In the genomic region with DNA sequence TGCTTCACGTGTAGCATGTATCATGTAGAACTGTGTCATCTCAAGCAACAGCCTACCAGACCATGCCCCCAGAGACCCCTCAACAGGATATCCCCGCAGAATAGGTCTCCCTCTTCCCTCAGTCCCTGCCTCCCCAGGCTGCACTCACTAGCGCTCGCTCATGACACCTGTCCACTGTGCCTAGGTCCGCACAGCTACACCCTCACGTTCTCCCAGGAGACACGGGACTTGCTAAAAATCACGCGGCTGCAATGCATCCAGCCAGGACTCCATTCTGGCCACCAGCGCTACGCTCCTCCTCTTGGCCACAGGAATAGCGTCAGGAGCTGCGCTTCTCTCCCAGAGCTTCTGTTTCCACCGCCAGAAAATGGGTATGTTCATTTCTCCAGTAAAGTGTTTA, we compare ENCODE assay signal across 11 cellular contexts. TPM values are rescaled to one million over a fixed set of nuclear protein-coding genes. Genes with fewer than 3 reads are reported as not detected.
DNase-seq lines count a peak whose midpoint lies in the region; ATAC-seq and TF ChIP-seq lines count a peak whose summit lies in the region.
"Had no signal": no experiment of that assay in that cellular context is flagged by ENCODE, and none has a peak within 500 bp of the region (broad histone marks: within the 10 kb centered on the region; RNA-seq: fewer than 3 reads in every experiment).

No MANE protein-coding gene starts in this region.

- TF ChIP-seq POLR2A in gastroesophageal sphincter (IDR thresholded peaks at IDR 0.05), result no peak
- no peak for TF ChIP-seq POLR2A in esophagus squamous epithelium (IDR thresholded peaks at IDR 0.05)

- peak overlapping the region; percentile 96 for H3K4me3 Mint-ChIP-seq in progenitor cell of endocrine pancreas (ENCODE audit: low read depth)
- H3K4me3 Mint-ChIP-seq: central memory CD8-positive, alpha-beta T cell had no signal

- H3K9me3 Mint-ChIP-seq in progenitor cell of endocrine pancreas (ENCODE audit: low read depth), result no peaks in the 10 kb centered on the region
- H3K9me3 Mint-ChIP-seq: activated T-cell treated with anti-CD3 and anti-CD28 coated beads, Interleukin-2, amount 50 U/mL, for 24 hours; central memory CD8-positive, alpha-beta T cell had no signal

- H3K4me2 ChIP-seq in BLaER1 treated with 17β-estradiol and CSF1 and Interleukin-3, amounts not matched to agents 10 nM and 100 nM, result peak overlapping the region; percentile 82 to 94 (median 88)

- no peak for TF ChIP-seq EP300 in gastroesophageal sphincter (IDR thresholded peaks at IDR 0.05)

- POLR2A ChIA-PET in HEK293T (lab: Yijun Ruan, JAX), result no interaction called here

- H3K27me3 Mint-ChIP-seq in progenitor cell of endocrine pancreas, result peaks cover 7% of the 10 kb centered on the region

- peak overlapping the region; percentile 75 to 90 (median 84) for H3K4me3 ChIP-seq in BLaER1 treated with 17β-estradiol and CSF1 and Interleukin-3, amounts not matched to agents 10 nM and 100 nM
- H3K4me3 ChIP-seq in SJCRH30 (peak overlapping the region; percentile 96), gastroesophageal sphincter (no peak overlapping the region), esophagus squamous epithelium (no peak overlapping the region)

- ATAC-seq in gastroesophageal sphincter, result no peak

- H3K9ac ChIP-seq in BLaER1 treated with 17β-estradiol and CSF1 and Interleukin-3, amounts not matched to agents 10 nM and 100 nM, result peak overlapping the region; percentile 83 to 94 (median 91); a peak in 20 of 22 replicates

- 80 to 97% methylated on average over 2 to 10 of the region's 14 CpGs for WGBS in gastroesophageal sphincter (ENCODE audit: low coverage in 1 of 2), 2 donors
- WGBS in esophagus squamous epithelium, 2 donors, result 94 to 97% methylated on average over 5 to 7 of the region's 14 CpGs

- no peak for TF ChIP-seq CTCF in gastroesophageal sphincter (IDR thresholded peaks at IDR 0.05)
- no peak for TF ChIP-seq CTCF in progenitor cell of endocrine pancreas (IDR thresholded peaks at IDR 0.05; ENCODE audit: unreplicated experiment)
- TF ChIP-seq CTCF in esophagus squamous epithelium (IDR thresholded peaks at IDR 0.05), result no peak

- H3K4me1 ChIP-seq in BLaER1 treated with 17β-estradiol and CSF1 and Interleukin-3, amounts not matched to agents 10 nM and 100 nM, result peaks cover 40 to 65% (median 59%) of the 10 kb centered on the region in 10 experiments
- H3K4me1 ChIP-seq in SJCRH30, result peaks cover 32% of the 10 kb centered on the region
- H3K4me1 ChIP-seq in gastroesophageal sphincter, result peaks cover 0 to 71% (median 19%) of the 10 kb centered on the region in 3 donors
- peaks cover 8 to 57% (median 17%) of the 10 kb centered on the region in 3 donors for H3K4me1 ChIP-seq in esophagus squamous epithelium

- intact Hi-C loops in esophagus squamous epithelium (cut with DNase I), result loop anchor here (10.0 kb wide), 1 partner anchor 147 kb away; no protein-coding TSS in a partner anchor

- H3K27ac ChIP-seq in BLaER1 treated with 17β-estradiol and CSF1 and Interleukin-3, amounts not matched to agents 10 nM and 100 nM, result peak overlapping the region; percentile 82 to 94 (median 92); a peak in 19 of 22 replicates
- H3K27ac ChIP-seq in SJCRH30 (peak overlapping the region; percentile 93), gastroesophageal sphincter (peak overlapping the region in 3 of 4 donors; percentile 98 to 100 (median 99)), esophagus squamous epithelium (peak overlapping the region in 1 of 4 donors; percentile 92)

- no peaks in the 10 kb centered on the region for H3K27me3 ChIP-seq in BLaER1 treated with 17β-estradiol and CSF1 and Interleukin-3, amounts not matched to agents 10 nM and 100 nM
- H3K27me3 ChIP-seq in SJCRH30 (no peaks in the 10 kb centered on the region), gastroesophageal sphincter (no peaks in the 10 kb centered on the region), esophagus squamous epithelium (peaks cover 0 to 63% (median 2%) of the 10 kb centered on the region in 4 donors)

- H3K9me3 ChIP-seq in BLaER1 treated with 17β-estradiol and CSF1 and Interleukin-3, amounts not matched to agents 10 nM and 100 nM (replicated peaks in 1 of 11), result peaks cover 0 to 23% (median 21%) of the 10 kb centered on the region in 11 experiments; a peak in 18 of 22 replicates
- H3K9me3 ChIP-seq in SJCRH30 (replicated peaks), result no peaks in the 10 kb centered on the region
- H3K9me3 ChIP-seq in gastroesophageal sphincter, result no peaks in the 10 kb centered on the region
- H3K9me3 ChIP-seq in esophagus squamous epithelium, result no peaks in the 10 kb centered on the region

- H3K36me3 Mint-ChIP-seq in progenitor cell of endocrine pancreas (ENCODE audit: insufficient read depth), result peaks cover 4% of the 10 kb centered on the region

- peaks cover 17% of the 10 kb centered on the region for H3K4me1 Mint-ChIP-seq in progenitor cell of endocrine pancreas (ENCODE audit: low read depth)
- H3K4me1 Mint-ChIP-seq: central memory CD8-positive, alpha-beta T cell had no signal

- CTCF ChIA-PET in HEK293T (lab: Yijun Ruan, JAX), result interaction anchor here (0.6 to 1.2 kb wide), 2 partner anchors 50 to 75 kb away, joined by 3 read pairs; no protein-coding TSS in a partner anchor

- peaks cover 0 to 56% (median 43%) of the 10 kb centered on the region in 11 experiments; a peak in 20 of 22 replicates for H3K36me3 ChIP-seq in BLaER1 treated with 17β-estradiol and CSF1 and Interleukin-3, amounts not matched to agents 10 nM and 100 nM
- H3K36me3 ChIP-seq in SJCRH30 (peaks cover 33% of the 10 kb centered on the region), gastroesophageal sphincter (no peaks in the 10 kb centered on the region), esophagus squamous epithelium (no peaks in the 10 kb centered on the region)

- H3K27ac Mint-ChIP-seq in progenitor cell of endocrine pancreas, result peak overlapping the region; percentile 99
- H3K27ac Mint-ChIP-seq: activated T-cell treated with anti-CD3 and anti-CD28 coated beads, Interleukin-2, amount 50 U/mL, for 24 hours had no signal

- no peak for DNase-seq in SJCRH30
- DNase-seq in progenitor cell of endocrine pancreas (ENCODE audit: low spot score, unreplicated experiment), result no peak
- DNase-seq in NCI-H128 (lab: John Stamatoyannopoulos, UW; ENCODE audit: unreplicated experiment), result no peak
- no peak for DNase-seq in esophagus squamous epithelium (lab: John Stamatoyannopoulos, UW)
- no peak for DNase-seq in dermis blood vessel endothelial cell
- no peak for DNase-seq in HEK293T (ENCODE audit: extremely low spot score)
- DNase-seq: activated T-cell treated with anti-CD3 and anti-CD28 coated beads, Interleukin-2, amount 50 U/mL, for 24 hours; NCI-H1105 treated with DMSO at 0.1 percent for 48 hours had no signal

- peaks cover 18 to 77% (median 57%) of the 10 kb centered on the region in 11 experiments; a peak in 20 of 22 replicates for H4K20me1 ChIP-seq in BLaER1 treated with 17β-estradiol and CSF1 and Interleukin-3, amounts not matched to agents 10 nM and 100 nM

TF ChIP-seq in HEK293T, 16 proteins besides CTCF, POLR2A, EP300 and RAD21:
- TF ChIP-seq ZNF384 (IDR thresholded peaks at IDR 0.05), result no peak
- no peak for TF ChIP-seq L3MBTL2 (conservative IDR thresholded peaks at IDR 0.05)
- TF ChIP-seq SP1 (IDR thresholded peaks at IDR 0.05), result no peak
- no peak for TF ChIP-seq FOXK2 (IDR thresholded peaks at IDR 0.05)
- TF ChIP-seq FOXM1 (IDR thresholded peaks at IDR 0.05; ENCODE audit: borderline replicate concordance), result no peak
- no peak for TF ChIP-seq SUZ12 (IDR thresholded peaks at IDR 0.05)
- no peak for TF ChIP-seq LEF1 (IDR thresholded peaks at IDR 0.05; ENCODE audit: borderline replicate concordance)
- no peak for TF ChIP-seq NFRKB (IDR thresholded peaks at IDR 0.05)
- no peak for TF ChIP-seq ELF4 (IDR thresholded peaks at IDR 0.05)
- TF ChIP-seq ARNT (IDR thresholded peaks at IDR 0.05), result no peak
- no peak for TF ChIP-seq BHLHE40 (IDR thresholded peaks at IDR 0.05; ENCODE audit: borderline replicate concordance)
- no peak for TF ChIP-seq FOXA1 (IDR thresholded peaks at IDR 0.05)
- no peak for TF ChIP-seq TARDBP (IDR thresholded peaks at IDR 0.05)
- TF ChIP-seq CTBP1 (IDR thresholded peaks at IDR 0.05; ENCODE audit: borderline replicate concordance), result no peak
- TF ChIP-seq, protein P1, sequence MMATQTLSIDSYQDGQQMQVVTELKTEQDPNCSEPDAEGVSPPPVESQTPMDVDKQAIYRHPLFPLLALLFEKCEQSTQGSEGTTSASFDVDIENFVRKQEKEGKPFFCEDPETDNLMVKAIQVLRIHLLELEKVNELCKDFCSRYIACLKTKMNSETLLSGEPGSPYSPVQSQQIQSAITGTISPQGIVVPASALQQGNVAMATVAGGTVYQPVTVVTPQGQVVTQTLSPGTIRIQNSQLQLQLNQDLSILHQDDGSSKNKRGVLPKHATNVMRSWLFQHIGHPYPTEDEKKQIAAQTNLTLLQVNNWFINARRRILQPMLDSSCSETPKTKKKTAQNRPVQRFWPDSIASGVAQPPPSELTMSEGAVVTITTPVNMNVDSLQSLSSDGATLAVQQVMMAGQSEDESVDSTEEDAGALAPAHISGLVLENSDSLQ (IDR thresholded peaks at IDR 0.05), result no peak

RNA-seq across cellular contexts. Expression of a gene that starts 2.5 kb away (rescaled TPM):
- 312 and 322 TPM in 2 replicates for total RNA-seq in SJCRH30 (2014; rRNA removed; shearing (Covaris generic))
- total RNA-seq in gastroesophageal sphincter (10 to 100 TPM; 19.9 to 95.9 (median 60.9) TPM), progenitor cell of endocrine pancreas (242 and 256 TPM in 2 replicates), esophagus squamous epithelium (10 to 100 TPM in 1 of 4 donors, 1 to 10 TPM in 2, under 1 TPM in 1; 0.72 to 10.9 (median 5.9) TPM), dermis blood vessel endothelial cell (563 and 762 TPM in 2 replicates)

Comparison
In these comparisons a context has a peak if more than half of its experiments do, and no peak if none do; other contexts are left out.
1. H3K4me3 ChIP-seq: peak in BLaER1 treated with 17β-estradiol and CSF1 and Interleukin-3, amounts not matched to agents 10 nM and 100 nM (10 of 10) and SJCRH30 (single experiment); none in gastroesophageal sphincter (0 of 2) and esophagus squamous epithelium (0 of 4).